In the genomic region with DNA sequence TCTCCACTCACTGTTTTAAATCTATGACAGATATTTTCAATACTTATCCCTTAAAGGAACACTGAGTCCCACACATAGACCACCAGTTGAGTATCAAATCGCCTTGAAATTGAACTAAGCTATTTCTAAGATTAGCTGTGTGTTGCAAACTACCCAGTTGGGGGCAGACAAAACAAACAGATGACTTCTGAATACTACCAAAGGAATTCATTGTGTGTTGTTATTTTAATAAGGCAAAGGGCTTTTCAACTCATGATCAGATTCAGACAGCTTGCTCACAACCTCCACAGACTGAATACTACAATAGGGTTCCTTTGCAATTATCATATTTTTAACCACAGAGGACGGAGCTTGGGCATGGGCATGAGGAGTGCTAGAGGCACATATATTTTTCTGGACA, we compare ENCODE assay signal across 1 cellular context.
TF ChIP-seq lines count a peak whose summit lies in the region.

No MANE protein-coding gene starts in this region.

TF ChIP-seq in GM23338, 12 proteins besides CTCF, POLR2A, EP300 and RAD21 (continued from another document):
- TF ChIP-seq, protein P1, sequence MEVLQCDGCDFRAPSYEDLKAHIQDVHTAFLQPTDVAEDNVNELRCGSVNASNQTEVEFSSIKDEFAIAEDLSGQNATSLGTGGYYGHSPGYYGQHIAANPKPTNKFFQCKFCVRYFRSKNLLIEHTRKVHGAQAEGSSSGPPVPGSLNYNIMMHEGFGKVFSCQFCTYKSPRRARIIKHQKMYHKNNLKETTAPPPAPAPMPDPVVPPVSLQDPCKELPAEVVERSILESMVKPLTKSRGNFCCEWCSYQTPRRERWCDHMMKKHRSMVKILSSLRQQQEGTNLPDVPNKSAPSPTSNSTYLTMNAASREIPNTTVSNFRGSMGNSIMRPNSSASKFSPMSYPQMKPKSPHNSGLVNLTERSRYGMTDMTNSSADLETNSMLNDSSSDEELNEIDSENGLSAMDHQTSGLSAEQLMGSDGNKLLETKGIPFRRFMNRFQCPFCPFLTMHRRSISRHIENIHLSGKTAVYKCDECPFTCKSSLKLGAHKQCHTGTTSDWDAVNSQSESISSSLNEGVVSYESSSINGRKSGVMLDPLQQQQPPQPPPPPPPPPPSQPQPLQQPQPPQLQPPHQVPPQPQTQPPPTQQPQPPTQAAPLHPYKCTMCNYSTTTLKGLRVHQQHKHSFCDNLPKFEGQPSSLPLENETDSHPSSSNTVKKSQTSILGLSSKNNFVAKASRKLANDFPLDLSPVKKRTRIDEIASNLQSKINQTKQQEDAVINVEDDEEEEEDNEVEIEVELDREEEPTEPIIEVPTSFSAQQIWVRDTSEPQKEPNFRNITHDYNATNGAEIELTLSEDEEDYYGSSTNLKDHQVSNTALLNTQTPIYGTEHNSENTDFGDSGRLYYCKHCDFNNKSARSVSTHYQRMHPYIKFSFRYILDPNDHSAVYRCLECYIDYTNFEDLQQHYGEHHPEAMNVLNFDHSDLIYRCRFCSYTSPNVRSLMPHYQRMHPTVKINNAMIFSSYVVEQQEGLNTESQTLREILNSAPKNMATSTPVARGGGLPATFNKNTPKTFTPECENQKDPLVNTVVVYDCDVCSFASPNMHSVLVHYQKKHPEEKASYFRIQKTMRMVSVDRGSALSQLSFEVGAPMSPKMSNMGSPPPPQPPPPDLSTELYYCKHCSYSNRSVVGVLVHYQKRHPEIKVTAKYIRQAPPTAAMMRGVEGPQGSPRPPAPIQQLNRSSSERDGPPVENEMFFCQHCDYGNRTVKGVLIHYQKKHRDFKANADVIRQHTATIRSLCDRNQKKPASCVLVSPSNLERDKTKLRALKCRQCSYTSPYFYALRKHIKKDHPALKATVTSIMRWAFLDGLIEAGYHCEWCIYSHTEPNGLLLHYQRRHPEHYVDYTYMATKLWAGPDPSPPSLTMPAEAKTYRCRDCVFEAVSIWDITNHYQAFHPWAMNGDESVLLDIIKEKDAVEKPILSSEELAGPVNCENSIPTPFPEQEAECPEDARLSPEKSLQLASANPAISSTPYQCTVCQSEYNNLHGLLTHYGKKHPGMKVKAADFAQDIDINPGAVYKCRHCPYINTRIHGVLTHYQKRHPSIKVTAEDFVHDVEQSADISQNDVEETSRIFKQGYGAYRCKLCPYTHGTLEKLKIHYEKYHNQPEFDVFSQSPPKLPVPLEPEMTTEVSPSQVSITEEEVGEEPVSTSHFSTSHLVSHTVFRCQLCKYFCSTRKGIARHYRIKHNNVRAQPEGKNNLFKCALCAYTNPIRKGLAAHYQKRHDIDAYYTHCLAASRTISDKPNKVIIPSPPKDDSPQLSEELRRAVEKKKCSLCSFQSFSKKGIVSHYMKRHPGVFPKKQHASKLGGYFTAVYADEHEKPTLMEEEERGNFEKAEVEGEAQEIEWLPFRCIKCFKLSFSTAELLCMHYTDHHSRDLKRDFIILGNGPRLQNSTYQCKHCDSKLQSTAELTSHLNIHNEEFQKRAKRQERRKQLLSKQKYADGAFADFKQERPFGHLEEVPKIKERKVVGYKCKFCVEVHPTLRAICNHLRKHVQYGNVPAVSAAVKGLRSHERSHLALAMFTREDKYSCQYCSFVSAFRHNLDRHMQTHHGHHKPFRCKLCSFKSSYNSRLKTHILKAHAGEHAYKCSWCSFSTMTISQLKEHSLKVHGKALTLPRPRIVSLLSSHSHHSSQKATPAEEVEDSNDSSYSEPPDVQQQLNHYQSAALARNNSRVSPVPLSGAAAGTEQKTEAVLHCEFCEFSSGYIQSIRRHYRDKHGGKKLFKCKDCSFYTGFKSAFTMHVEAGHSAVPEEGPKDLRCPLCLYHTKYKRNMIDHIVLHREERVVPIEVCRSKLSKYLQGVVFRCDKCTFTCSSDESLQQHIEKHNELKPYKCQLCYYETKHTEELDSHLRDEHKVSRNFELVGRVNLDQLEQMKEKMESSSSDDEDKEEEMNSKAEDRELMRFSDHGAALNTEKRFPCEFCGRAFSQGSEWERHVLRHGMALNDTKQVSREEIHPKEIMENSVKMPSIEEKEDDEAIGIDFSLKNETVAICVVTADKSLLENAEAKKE (CRISPR knock-in tag; IDR thresholded peaks at IDR 0.05), result no peak
- TF ChIP-seq NANOG (IDR thresholded peaks at IDR 0.05; ENCODE audit: borderline replicate concordance) (no peak), EZH2phosphoT487 (IDR thresholded peaks at IDR 0.05; ENCODE audit: unreplicated experiment) (no peak), JUNB (IDR thresholded peaks at IDR 0.05; ENCODE audit: unreplicated experiment) (no peak)
TF ChIP-seq in GM23338: peak in this region for 0.
